In the genomic region with DNA sequence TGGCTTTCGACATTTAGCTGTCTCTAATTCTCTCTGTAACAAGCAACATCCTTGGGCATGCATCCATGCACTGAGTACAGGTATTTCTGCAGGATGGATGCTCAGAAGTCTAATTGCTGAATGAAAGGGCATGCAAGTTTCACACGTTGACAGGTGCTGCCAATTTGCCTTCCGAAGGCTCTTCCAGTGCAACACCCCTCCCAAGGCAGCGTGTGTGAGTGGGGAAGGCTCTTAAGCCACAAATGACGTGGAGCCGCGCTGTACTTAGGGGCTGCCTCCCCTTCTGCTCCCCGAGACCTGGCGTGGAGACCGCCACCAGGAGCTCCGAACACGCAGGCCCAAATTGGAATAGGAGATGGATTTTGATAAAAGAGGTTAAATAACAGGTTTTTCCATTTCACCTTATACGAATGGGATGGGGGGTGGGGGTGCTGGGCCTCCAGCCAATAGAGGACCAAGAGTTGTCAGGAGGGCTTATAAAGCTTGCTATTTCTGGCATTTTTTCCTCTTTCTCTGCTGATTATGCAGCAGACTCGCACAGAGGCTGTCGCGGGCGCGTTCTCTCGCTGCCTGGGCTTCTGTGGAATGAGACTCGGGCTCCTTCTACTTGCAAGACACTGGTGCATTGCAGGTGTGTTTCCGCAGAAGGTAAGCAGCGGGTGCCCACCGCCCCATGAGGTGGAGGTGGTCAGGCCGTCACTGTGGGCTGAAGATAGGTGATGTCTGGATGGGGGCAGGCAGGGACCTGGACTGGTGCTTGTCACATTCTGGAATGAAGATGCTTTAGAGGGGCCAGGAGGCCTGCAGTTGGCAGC, we compare ENCODE assay signal across 18 cellular contexts. TPM values are rescaled to one million over a fixed set of nuclear protein-coding genes. Genes with fewer than 3 reads are reported as not detected.
"Had no signal": no experiment of that assay in that cellular context is flagged by ENCODE, and none has a peak within 500 bp of the region (broad histone marks: within the 10 kb centered on the region; RNA-seq: fewer than 3 reads in every experiment).

No MANE protein-coding gene starts in this region.

- H3K4me1 ChIP-seq: sigmoid colon had no signal

- H3K36me3 ChIP-seq: colonic mucosa, sigmoid colon had no signal

- H3K9me3 ChIP-seq: colonic mucosa, mucosa of descending colon, sigmoid colon had no signal

- H3K27me3 ChIP-seq: colonic mucosa, sigmoid colon had no signal

- ATAC-seq: left cardiac atrium, mucosa of descending colon had no signal

- H3K9me3 Mint-ChIP-seq: activated CD4-positive, alpha-beta T cell treated with anti-CD3 and anti-CD28 coated beads, Interleukin-2, amount 10 ng/mL, durations not matched to agents 7 days and 5 days; activated naive CD8-positive, alpha-beta T cell treated with anti-CD3 and anti-CD28 coated beads, Interleukin-2, amount 10 ng/mL, durations not matched to agents 7 days and 5 days; nephron progenitor cell; type B pancreatic cell had no signal

- H3K27me3 Mint-ChIP-seq: activated B cell treated with CpG ODN at 0.5 μM for 24 hours had no signal

- H3K4me3 Mint-ChIP-seq: activated B cell treated with CpG ODN at 0.5 μM for 24 hours; activated CD4-positive, alpha-beta T cell treated with anti-CD3 and anti-CD28 coated beads, Interleukin-2, amount 10 ng/mL, durations not matched to agents 7 days and 5 days; activated naive CD8-positive, alpha-beta T cell treated with anti-CD3 and anti-CD28 coated beads, Interleukin-2, amount 10 ng/mL, durations not matched to agents 7 days and 5 days; nephron progenitor cell; type B pancreatic cell had no signal

- DNase-seq: activated B cell treated with CpG ODN at 0.5 μM for 24 hours; activated CD4-positive, alpha-beta T cell treated with anti-CD3 and anti-CD28 coated beads, Interleukin-2, amount 10 ng/mL, durations not matched to agents 7 days and 5 days; activated gamma-delta T cell; activated naive CD8-positive, alpha-beta T cell treated with anti-CD3 and anti-CD28 coated beads, Interleukin-2, amount 10 ng/mL, durations not matched to agents 7 days and 5 days; colonic mucosa; effector CD8-positive, alpha-beta T cell; foreskin melanocyte; head of caudate nucleus; left cardiac atrium; mucosa of descending colon; nephron progenitor cell; sigmoid colon; stimulated activated CD4-positive, alpha-beta T cell treated with anti-CD3 and anti-CD28 coated beads, Interleukin-2, amount 100 ng/mL, for 24 hours; stimulated activated naive CD4-positive, alpha-beta T cell treated with Interleukin-2 at 50 U/mL for 16 hours; T1000 had no signal

- H3K4me3 ChIP-seq: colonic mucosa, lung, mucosa of descending colon, sigmoid colon had no signal

- H3K36me3 Mint-ChIP-seq: type B pancreatic cell had no signal

- H3K27ac ChIP-seq: colonic mucosa, sigmoid colon had no signal

- H3K27ac Mint-ChIP-seq: activated B cell treated with CpG ODN at 0.5 μM for 24 hours; activated CD4-positive, alpha-beta T cell treated with anti-CD3 and anti-CD28 coated beads, Interleukin-2, amount 10 ng/mL, durations not matched to agents 7 days and 5 days; activated naive CD8-positive, alpha-beta T cell treated with anti-CD3 and anti-CD28 coated beads, Interleukin-2, amount 10 ng/mL, durations not matched to agents 7 days and 5 days; type B pancreatic cell had no signal

RNA-seq across cellular contexts. Expression of gene TOX2, which starts 30.9 kb away (rescaled TPM):
- total RNA-seq: osteocyte had no signal
